In the genomic region with DNA sequence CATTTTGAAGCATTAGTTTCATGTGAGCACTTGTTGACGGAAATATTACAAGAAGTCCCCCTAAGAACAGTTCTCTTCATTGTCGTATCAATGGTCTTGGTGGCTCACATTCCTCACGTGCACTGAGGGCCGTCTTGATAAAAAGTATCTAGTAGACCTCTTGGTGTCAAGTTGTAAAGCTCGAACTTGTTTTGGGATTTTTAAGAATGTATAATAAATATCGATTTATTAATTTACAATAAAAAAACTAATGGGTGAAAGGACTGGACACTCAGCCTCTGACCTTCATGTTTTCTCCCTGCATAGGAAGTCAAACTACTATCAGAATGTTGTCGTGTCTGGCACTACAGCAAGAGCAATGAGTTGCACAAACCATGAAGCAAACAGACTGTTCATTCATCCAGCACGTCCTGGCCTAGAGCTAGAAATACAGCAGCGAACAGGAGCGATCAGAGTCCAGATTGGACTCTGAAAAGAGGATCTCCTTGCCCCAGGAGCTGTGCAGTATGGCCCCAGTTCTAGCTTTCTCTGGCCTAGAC, we compare ENCODE assay signal across 1 cellular context.
TF ChIP-seq lines count a peak whose summit lies in the region.

No MANE protein-coding gene starts in this region.

TF ChIP-seq in HepG2, 621 proteins besides CTCF, POLR2A, EP300 and RAD21 (continued from another document and continues in another):
- TF ChIP-seq, protein P1, sequence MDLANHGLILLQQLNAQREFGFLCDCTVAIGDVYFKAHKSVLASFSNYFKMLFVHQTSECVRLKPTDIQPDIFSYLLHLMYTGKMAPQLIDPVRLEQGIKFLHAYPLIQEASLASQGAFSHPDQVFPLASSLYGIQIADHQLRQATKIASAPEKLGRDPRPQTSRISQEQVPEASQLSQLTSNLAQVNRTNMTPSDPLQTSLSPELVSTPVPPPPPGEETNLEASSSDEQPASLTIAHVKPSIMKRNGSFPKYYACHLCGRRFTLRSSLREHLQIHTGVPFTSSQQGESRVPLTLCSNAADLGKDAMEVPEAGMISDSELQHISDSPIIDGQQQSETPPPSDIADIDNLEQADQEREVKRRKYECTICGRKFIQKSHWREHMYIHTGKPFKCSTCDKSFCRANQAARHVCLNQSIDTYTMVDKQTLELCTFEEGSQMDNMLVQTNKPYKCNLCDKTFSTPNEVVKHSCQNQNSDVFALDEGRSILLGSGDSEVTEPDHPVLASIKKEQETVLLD (CRISPR knock-in tag; IDR thresholded peaks at IDR 0.05; ENCODE audit: low read depth), result no peak
- TF ChIP-seq ZNF782 (CRISPR knock-in tag; IDR thresholded peaks at IDR 0.05; ENCODE audit: borderline replicate concordance) (no peak), GZF1 (CRISPR knock-in tag; IDR thresholded peaks at IDR 0.05) (0 out of 2 replicates have a peak, but pooled peaks have one; percentile 22), HOXA9 (CRISPR knock-in tag; IDR thresholded peaks at IDR 0.05; ENCODE audit: borderline replicate concordance) (no peak), ZNF703 (CRISPR knock-in tag; IDR thresholded peaks at IDR 0.05; ENCODE audit: borderline replicate concordance) (no peak), PHF21A (CRISPR knock-in tag; IDR thresholded peaks at IDR 0.05) (peak; percentile 74), SRSF1 (optimal IDR thresholded peaks at IDR 0.05; ENCODE audit: low read depth, low read length) (no peak), ZFX (CRISPR knock-in tag; IDR thresholded peaks at IDR 0.05; ENCODE audit: low read depth) (peak; percentile 70), ZNF572 (CRISPR knock-in tag; IDR thresholded peaks at IDR 0.05) (no peak), ZNF724P (CRISPR knock-in tag; IDR thresholded peaks at IDR 0.05; ENCODE audit: borderline replicate concordance) (no peak), HOXD1 (CRISPR knock-in tag; IDR thresholded peaks at IDR 0.05) (no peak), ZNF468 (CRISPR knock-in tag; IDR thresholded peaks at IDR 0.05) (no peak), POLR2AphosphoS5 (IDR thresholded peaks at IDR 0.05; ENCODE audit: low read depth, low read length) (no peak), ZBTB7B (CRISPR knock-in tag; IDR thresholded peaks at IDR 0.05) (no peak), HDAC2 (CRISPR knock-in tag; IDR thresholded peaks at IDR 0.05) (peak; percentile 77; the same call in 1 of the 2 replicates), LCORL (IDR thresholded peaks at IDR 0.05) (no peak), LCORL (CRISPR knock-in tag; IDR thresholded peaks at IDR 0.05) (peak; percentile 67), PAX8 (CRISPR knock-in tag; IDR thresholded peaks at IDR 0.05; ENCODE audit: borderline replicate concordance) (no peak), ZNF432 (CRISPR knock-in tag; IDR thresholded peaks at IDR 0.05; ENCODE audit: borderline replicate concordance) (no peak), ZNF746 (CRISPR knock-in tag; IDR thresholded peaks at IDR 0.05) (no peak), SRY (CRISPR knock-in tag; IDR thresholded peaks at IDR 0.05) (no peak), KAT8 (CRISPR knock-in tag; IDR thresholded peaks at IDR 0.05) (peak; percentile 69), RELA (CRISPR knock-in tag; IDR thresholded peaks at IDR 0.05) (no peak), PITX1 (CRISPR knock-in tag; IDR thresholded peaks at IDR 0.05) (no peak), ZBTB38 (CRISPR knock-in tag; IDR thresholded peaks at IDR 0.05) (0 out of 2 replicates have a peak, but pooled peaks have one; percentile 28), JARID2 (CRISPR knock-in tag; IDR thresholded peaks at IDR 0.05; ENCODE audit: insufficient replicate concordance) (no peak), ZEB1 (IDR thresholded peaks at IDR 0.05; ENCODE audit: insufficient replicate concordance, low read depth) (no peak), PPARG (CRISPR knock-in tag; conservative IDR thresholded peaks at IDR 0.05) (peak; percentile 61), TAF1 (CRISPR knock-in tag; IDR thresholded peaks at IDR 0.05) (no peak), NAIF1 (CRISPR knock-in tag; IDR thresholded peaks at IDR 0.05; ENCODE audit: borderline replicate concordance) (no peak), ZNF737 (CRISPR knock-in tag; IDR thresholded peaks at IDR 0.05; ENCODE audit: borderline replicate concordance) (no peak), HDAC1 (CRISPR knock-in tag; IDR thresholded peaks at IDR 0.05) (no peak; the same call in 1 of the 2 replicates), GPN1 (CRISPR knock-in tag; IDR thresholded peaks at IDR 0.05; ENCODE audit: borderline replicate concordance) (no peak), ZNF235 (CRISPR knock-in tag; IDR thresholded peaks at IDR 0.05; ENCODE audit: borderline replicate concordance) (no peak), ZNF564 (CRISPR knock-in tag; IDR thresholded peaks at IDR 0.05) (no peak), CBX5 (CRISPR knock-in tag; IDR thresholded peaks at IDR 0.05; ENCODE audit: borderline replicate concordance) (peak; percentile 58; the same call in 1 of the 2 replicates), FOXC1 (CRISPR knock-in tag; IDR thresholded peaks at IDR 0.05; ENCODE audit: borderline replicate concordance) (no peak), FOXM1 (CRISPR knock-in tag; IDR thresholded peaks at IDR 0.05) (no peak), GATA4 (IDR thresholded peaks at IDR 0.05; ENCODE audit: borderline replicate concordance, low read depth) (no peak), ZSCAN12 (CRISPR knock-in tag; IDR thresholded peaks at IDR 0.05) (no peak), HHEX (CRISPR knock-in tag; IDR thresholded peaks at IDR 0.05) (no peak), ZNF773 (CRISPR knock-in tag; IDR thresholded peaks at IDR 0.05; ENCODE audit: borderline replicate concordance) (no peak), ZNF557 (CRISPR knock-in tag; IDR thresholded peaks at IDR 0.05) (0 out of 2 replicates have a peak, but pooled peaks have one; percentile 50), REXO4 (CRISPR knock-in tag; IDR thresholded peaks at IDR 0.05; ENCODE audit: borderline replicate concordance) (no peak), STAG1 (CRISPR knock-in tag; IDR thresholded peaks at IDR 0.05) (peak; percentile 22; the same call in 1 of the 2 replicates), CBX1 (IDR thresholded peaks at IDR 0.05; ENCODE audit: low read depth) (peak; percentile 70), RARA (CRISPR knock-in tag; IDR thresholded peaks at IDR 0.05) (peak; percentile 66), BRD4 (CRISPR knock-in tag; IDR thresholded peaks at IDR 0.05) (no peak), ZNF446 (CRISPR knock-in tag; IDR thresholded peaks at IDR 0.05) (no peak), ZNF605 (CRISPR knock-in tag; IDR thresholded peaks at IDR 0.05) (no peak)
- TF ChIP-seq, protein P2, sequence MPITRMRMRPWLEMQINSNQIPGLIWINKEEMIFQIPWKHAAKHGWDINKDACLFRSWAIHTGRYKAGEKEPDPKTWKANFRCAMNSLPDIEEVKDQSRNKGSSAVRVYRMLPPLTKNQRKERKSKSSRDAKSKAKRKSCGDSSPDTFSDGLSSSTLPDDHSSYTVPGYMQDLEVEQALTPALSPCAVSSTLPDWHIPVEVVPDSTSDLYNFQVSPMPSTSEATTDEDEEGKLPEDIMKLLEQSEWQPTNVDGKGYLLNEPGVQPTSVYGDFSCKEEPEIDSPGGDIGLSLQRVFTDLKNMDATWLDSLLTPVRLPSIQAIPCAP (CRISPR knock-in tag; IDR thresholded peaks at IDR 0.05; ENCODE audit: low read depth), result no peak
- TF ChIP-seq, protein P3, sequence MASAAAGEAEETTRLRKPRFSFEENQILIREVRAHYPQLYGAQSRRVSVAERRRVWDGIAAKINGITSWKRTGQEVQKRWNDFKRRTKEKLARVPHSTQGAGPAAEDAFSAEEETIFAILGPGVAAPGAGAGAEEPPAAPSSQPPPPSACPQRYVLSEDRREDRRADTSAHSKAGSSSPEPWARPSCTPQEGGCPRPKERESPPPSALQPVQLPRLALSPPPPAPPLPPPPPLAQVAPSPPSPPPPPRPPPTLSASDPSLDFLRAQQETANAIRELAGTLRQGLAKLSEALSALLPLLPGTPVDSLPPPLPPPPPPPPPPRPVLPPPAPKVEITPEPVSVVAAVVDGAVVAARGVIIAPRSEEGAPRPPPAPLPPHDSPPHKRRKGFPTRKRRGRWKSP (CRISPR knock-in tag; IDR thresholded peaks at IDR 0.05), result no peak
- TF ChIP-seq, protein P4, sequence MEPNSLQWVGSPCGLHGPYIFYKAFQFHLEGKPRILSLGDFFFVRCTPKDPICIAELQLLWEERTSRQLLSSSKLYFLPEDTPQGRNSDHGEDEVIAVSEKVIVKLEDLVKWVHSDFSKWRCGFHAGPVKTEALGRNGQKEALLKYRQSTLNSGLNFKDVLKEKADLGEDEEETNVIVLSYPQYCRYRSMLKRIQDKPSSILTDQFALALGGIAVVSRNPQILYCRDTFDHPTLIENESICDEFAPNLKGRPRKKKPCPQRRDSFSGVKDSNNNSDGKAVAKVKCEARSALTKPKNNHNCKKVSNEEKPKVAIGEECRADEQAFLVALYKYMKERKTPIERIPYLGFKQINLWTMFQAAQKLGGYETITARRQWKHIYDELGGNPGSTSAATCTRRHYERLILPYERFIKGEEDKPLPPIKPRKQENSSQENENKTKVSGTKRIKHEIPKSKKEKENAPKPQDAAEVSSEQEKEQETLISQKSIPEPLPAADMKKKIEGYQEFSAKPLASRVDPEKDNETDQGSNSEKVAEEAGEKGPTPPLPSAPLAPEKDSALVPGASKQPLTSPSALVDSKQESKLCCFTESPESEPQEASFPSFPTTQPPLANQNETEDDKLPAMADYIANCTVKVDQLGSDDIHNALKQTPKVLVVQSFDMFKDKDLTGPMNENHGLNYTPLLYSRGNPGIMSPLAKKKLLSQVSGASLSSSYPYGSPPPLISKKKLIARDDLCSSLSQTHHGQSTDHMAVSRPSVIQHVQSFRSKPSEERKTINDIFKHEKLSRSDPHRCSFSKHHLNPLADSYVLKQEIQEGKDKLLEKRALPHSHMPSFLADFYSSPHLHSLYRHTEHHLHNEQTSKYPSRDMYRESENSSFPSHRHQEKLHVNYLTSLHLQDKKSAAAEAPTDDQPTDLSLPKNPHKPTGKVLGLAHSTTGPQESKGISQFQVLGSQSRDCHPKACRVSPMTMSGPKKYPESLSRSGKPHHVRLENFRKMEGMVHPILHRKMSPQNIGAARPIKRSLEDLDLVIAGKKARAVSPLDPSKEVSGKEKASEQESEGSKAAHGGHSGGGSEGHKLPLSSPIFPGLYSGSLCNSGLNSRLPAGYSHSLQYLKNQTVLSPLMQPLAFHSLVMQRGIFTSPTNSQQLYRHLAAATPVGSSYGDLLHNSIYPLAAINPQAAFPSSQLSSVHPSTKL (CRISPR knock-in tag; IDR thresholded peaks at IDR 0.05), result peak; percentile 82
- TF ChIP-seq, protein P5, sequence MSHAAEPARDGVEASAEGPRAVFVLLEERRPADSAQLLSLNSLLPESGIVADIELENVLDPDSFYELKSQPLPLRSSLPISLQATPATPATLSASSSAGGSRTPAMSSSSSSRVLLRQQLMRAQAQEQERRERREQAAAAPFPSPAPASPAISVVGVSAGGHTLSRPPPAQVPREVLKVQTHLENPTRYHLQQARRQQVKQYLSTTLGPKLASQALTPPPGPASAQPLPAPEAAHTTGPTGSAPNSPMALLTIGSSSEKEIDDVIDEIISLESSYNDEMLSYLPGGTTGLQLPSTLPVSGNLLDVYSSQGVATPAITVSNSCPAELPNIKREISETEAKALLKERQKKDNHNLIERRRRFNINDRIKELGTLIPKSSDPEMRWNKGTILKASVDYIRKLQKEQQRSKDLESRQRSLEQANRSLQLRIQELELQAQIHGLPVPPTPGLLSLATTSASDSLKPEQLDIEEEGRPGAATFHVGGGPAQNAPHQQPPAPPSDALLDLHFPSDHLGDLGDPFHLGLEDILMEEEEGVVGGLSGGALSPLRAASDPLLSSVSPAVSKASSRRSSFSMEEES (CRISPR knock-in tag; IDR thresholded peaks at IDR 0.05), result no peak
- TF ChIP-seq, protein P6, sequence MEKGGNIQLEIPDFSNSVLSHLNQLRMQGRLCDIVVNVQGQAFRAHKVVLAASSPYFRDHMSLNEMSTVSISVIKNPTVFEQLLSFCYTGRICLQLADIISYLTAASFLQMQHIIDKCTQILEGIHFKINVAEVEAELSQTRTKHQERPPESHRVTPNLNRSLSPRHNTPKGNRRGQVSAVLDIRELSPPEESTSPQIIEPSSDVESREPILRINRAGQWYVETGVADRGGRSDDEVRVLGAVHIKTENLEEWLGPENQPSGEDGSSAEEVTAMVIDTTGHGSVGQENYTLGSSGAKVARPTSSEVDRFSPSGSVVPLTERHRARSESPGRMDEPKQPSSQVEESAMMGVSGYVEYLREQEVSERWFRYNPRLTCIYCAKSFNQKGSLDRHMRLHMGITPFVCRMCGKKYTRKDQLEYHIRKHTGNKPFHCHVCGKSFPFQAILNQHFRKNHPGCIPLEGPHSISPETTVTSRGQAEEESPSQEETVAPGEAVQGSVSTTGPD (CRISPR knock-in tag; IDR thresholded peaks at IDR 0.05), result no peak
- TF ChIP-seq, protein P7, sequence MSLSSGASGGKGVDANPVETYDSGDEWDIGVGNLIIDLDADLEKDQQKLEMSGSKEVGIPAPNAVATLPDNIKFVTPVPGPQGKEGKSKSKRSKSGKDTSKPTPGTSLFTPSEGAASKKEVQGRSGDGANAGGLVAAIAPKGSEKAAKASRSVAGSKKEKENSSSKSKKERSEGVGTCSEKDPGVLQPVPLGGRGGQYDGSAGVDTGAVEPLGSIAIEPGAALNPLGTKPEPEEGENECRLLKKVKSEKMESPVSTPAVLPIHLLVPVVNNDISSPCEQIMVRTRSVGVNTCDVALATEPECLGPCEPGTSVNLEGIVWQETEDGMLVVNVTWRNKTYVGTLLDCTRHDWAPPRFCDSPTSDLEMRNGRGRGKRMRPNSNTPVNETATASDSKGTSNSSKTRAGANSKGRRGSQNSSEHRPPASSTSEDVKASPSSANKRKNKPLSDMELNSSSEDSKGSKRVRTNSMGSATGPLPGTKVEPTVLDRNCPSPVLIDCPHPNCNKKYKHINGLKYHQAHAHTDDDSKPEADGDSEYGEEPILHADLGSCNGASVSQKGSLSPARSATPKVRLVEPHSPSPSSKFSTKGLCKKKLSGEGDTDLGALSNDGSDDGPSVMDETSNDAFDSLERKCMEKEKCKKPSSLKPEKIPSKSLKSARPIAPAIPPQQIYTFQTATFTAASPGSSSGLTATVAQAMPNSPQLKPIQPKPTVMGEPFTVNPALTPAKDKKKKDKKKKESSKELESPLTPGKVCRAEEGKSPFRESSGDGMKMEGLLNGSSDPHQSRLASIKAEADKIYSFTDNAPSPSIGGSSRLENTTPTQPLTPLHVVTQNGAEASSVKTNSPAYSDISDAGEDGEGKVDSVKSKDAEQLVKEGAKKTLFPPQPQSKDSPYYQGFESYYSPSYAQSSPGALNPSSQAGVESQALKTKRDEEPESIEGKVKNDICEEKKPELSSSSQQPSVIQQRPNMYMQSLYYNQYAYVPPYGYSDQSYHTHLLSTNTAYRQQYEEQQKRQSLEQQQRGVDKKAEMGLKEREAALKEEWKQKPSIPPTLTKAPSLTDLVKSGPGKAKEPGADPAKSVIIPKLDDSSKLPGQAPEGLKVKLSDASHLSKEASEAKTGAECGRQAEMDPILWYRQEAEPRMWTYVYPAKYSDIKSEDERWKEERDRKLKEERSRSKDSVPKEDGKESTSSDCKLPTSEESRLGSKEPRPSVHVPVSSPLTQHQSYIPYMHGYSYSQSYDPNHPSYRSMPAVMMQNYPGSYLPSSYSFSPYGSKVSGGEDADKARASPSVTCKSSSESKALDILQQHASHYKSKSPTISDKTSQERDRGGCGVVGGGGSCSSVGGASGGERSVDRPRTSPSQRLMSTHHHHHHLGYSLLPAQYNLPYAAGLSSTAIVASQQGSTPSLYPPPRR (CRISPR knock-in tag; IDR thresholded peaks at IDR 0.05; ENCODE audit: borderline replicate concordance), result no peak
- TF ChIP-seq, protein P8, sequence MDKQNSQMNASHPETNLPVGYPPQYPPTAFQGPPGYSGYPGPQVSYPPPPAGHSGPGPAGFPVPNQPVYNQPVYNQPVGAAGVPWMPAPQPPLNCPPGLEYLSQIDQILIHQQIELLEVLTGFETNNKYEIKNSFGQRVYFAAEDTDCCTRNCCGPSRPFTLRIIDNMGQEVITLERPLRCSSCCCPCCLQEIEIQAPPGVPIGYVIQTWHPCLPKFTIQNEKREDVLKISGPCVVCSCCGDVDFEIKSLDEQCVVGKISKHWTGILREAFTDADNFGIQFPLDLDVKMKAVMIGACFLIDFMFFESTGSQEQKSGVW (CRISPR knock-in tag; IDR thresholded peaks at IDR 0.05; ENCODE audit: borderline replicate concordance), result no peak
